In genomic region chr15:31346367-31347066, GRCh38 we compare ENCODE assay signal across 8 cellular contexts. TPM values are rescaled to one million over a fixed set of nuclear protein-coding genes. Genes with fewer than 3 reads are reported as not detected.
DNase-seq lines count a peak whose midpoint lies in the region; ATAC-seq and TF ChIP-seq lines count a peak whose summit lies in the region.

No MANE protein-coding gene starts in this region.

- TF ChIP-seq CTCF in GM12864 (IDR thresholded peaks at IDR 0.05; ENCODE audit: low read depth, low read length, missing control alignments): no peak
- no peak for TF ChIP-seq CTCF in GM20000 (IDR thresholded peaks at IDR 0.05; ENCODE audit: extremely low read depth, missing control alignments)
- no peak for TF ChIP-seq CTCF in OCI-LY1 (IDR thresholded peaks at IDR 0.05; ENCODE audit: low read length)

- no peak for ATAC-seq in HG03378 (IDR thresholded peaks at IDR 0.05; ENCODE audit: unreplicated experiment)

- no peak overlapping the region for H2AK5ac ChIP-seq in mesenchymal stem cell (ENCODE audit: low read length, severe bottlenecking)

- no peak overlapping the region for H3K4ac ChIP-seq in mesenchymal stem cell (ENCODE audit: low read depth in 1 of 2, low read length in 2 of 2)

- H3K9ac ChIP-seq in OCI-LY1 (ENCODE audit: low read length) (peak overlapping the region; percentile 61), mesenchymal stem cell (ENCODE audit: low read length) (no peak overlapping the region)

- H3K4me1 ChIP-seq in OCI-LY1 (ENCODE audit: insufficient read depth, low read length, severe bottlenecking) (peaks cover 81% of the 10 kb centered on the region), mesenchymal stem cell (ENCODE audit: control insufficient read depth, insufficient read depth, low read depth, low read length) (peaks cover 7% of the 10 kb centered on the region), HAP-1 (no peaks in the 10 kb centered on the region)

- peak overlapping the region; percentile 3 for H4K8ac ChIP-seq in mesenchymal stem cell (ENCODE audit: low read length)

- no peak overlapping the region for H2BK5ac ChIP-seq in mesenchymal stem cell (ENCODE audit: low read depth, low read length, poor library complexity, severe bottlenecking)

- peaks cover 75% of the 10 kb centered on the region for H3K79me1 ChIP-seq in mesenchymal stem cell (replicated peaks; ENCODE audit: low read length, poor library complexity, severe bottlenecking)

- DNase-seq in GM12864 (ENCODE audit: low read depth) (peak; percentile 64), GM20000 (ENCODE audit: low spot score) (peak; percentile 55), mesenchymal stem cell (no peak), H7 (no peak), HAP-1 (ENCODE audit: low spot score in 2 of 2) (no peak), NCI-H82 (lab: John Stamatoyannopoulos, UW) (no peak)

- H4K91ac ChIP-seq in mesenchymal stem cell (ENCODE audit: low read length): no peak overlapping the region

- H3K27ac ChIP-seq in OCI-LY1 (ENCODE audit: low read depth, low read length, poor library complexity, severe bottlenecking): peak overlapping the region; percentile 90
- no peak overlapping the region for H3K27ac ChIP-seq in mesenchymal stem cell (ENCODE audit: low read length, poor library complexity, severe bottlenecking)

- WGBS in mesenchymal stem cell: 92% methylated on average over 14 of the region's 14 CpGs

- no peaks in the 10 kb centered on the region for H3F3A ChIP-seq in OCI-LY1 (ENCODE audit: insufficient read depth, low read length)

- H2AFZ ChIP-seq in OCI-LY1 (ENCODE audit: low read length) (no peak overlapping the region), mesenchymal stem cell (ENCODE audit: low read depth, low read length) (no peak overlapping the region)

- H3K23ac ChIP-seq in mesenchymal stem cell (ENCODE audit: low read length in 2 of 2): no peak overlapping the region

- in situ Hi-C loops in HAP-1 (cut with MboI; ENCODE audit: low sequenced_read_pairs): no loop called here

- no peak overlapping the region for H3K14ac ChIP-seq in mesenchymal stem cell (ENCODE audit: low read length in 2 of 2)

- H3K4me3 ChIP-seq in GM12864 (ENCODE audit: low read depth, low read length): peak overlapping the region; percentile 67
- peak overlapping the region; percentile 52 for H3K4me3 ChIP-seq in OCI-LY1 (ENCODE audit: low read depth, low read length, poor library complexity, severe bottlenecking)
- H3K4me3 ChIP-seq in mesenchymal stem cell (ENCODE audit: insufficient read depth in 1 of 2, low read depth in 1 of 2, low read length in 2 of 2): no peak overlapping the region
- no peak overlapping the region for H3K4me3 ChIP-seq in H7 (ENCODE audit: insufficient read depth, low read depth, low read length)
- no peak overlapping the region for H3K4me3 ChIP-seq in HAP-1

- H3K79me2 ChIP-seq in OCI-LY1 (ENCODE audit: insufficient read depth, low read length): peaks cover 87% of the 10 kb centered on the region

- no peak overlapping the region for H3K18ac ChIP-seq in mesenchymal stem cell (ENCODE audit: low read depth in 1 of 2, low read length in 2 of 2)

- no peak overlapping the region for H2BK120ac ChIP-seq in mesenchymal stem cell (ENCODE audit: low read depth, low read length)

- no peaks in the 10 kb centered on the region for H3K9me3 ChIP-seq in OCI-LY1 (ENCODE audit: low read length)
- no peaks in the 10 kb centered on the region for H3K9me3 ChIP-seq in mesenchymal stem cell (ENCODE audit: control insufficient read depth, low read length)
- H3K9me3 ChIP-seq in HAP-1: no peaks in the 10 kb centered on the region

- H3K27me3 ChIP-seq in OCI-LY1 (ENCODE audit: insufficient read depth, low read length) (no peaks in the 10 kb centered on the region), mesenchymal stem cell (ENCODE audit: control insufficient read depth in 1 of 2, insufficient read depth in 1 of 2, low read length in 2 of 2) (no peaks in the 10 kb centered on the region), H7 (ENCODE audit: control insufficient read depth, insufficient read depth, low read length) (no peaks in the 10 kb centered on the region), HAP-1 (ENCODE audit: low read depth) (no peaks in the 10 kb centered on the region)

- H3K36me3 ChIP-seq in OCI-LY1 (ENCODE audit: insufficient read depth, low read length): peaks cover 20% of the 10 kb centered on the region; the same call in 1 of the 2 replicates
- peaks cover 7 to 35% of the 10 kb centered on the region in 2 experiments for H3K36me3 ChIP-seq in mesenchymal stem cell (ENCODE audit: control insufficient read depth in 1 of 2, insufficient read depth in 2 of 2, low read depth in 1 of 2, low read length in 2 of 2)
- H3K36me3 ChIP-seq in H7 (replicated peaks; ENCODE audit: control insufficient read depth, insufficient read depth, low read length): no peaks in the 10 kb centered on the region
- no peaks in the 10 kb centered on the region for H3K36me3 ChIP-seq in HAP-1 (replicated peaks)

- H3K4me2 ChIP-seq in OCI-LY1 (ENCODE audit: low read length): peak overlapping the region; percentile 69
- H3K4me2 ChIP-seq in mesenchymal stem cell (ENCODE audit: low read length, poor library complexity, severe bottlenecking): no peak overlapping the region

- no peak overlapping the region for H2BK15ac ChIP-seq in mesenchymal stem cell (ENCODE audit: low read depth, poor library complexity, severe bottlenecking)

- H4K20me1 ChIP-seq in OCI-LY1 (ENCODE audit: insufficient read depth, low read length): no peaks in the 10 kb centered on the region

- H3K9me2 ChIP-seq in OCI-LY1 (ENCODE audit: low read depth, low read length): no peaks in the 10 kb centered on the region

- no peak overlapping the region for H2BK12ac ChIP-seq in mesenchymal stem cell (ENCODE audit: low read length in 2 of 2)

RNA-seq across cellular contexts. Expression of gene KLF13, which starts 19.9 kb away (rescaled TPM):
- 93.2 TPM for polyA plus RNA-seq in mesenchymal stem cell (2013, experiment 1 of 2)
- 91.8 TPM for polyA plus RNA-seq in mesenchymal stem cell (2013, experiment 2 of 2)
- total RNA-seq in H7 (2014; rRNA removed; shearing (Covaris generic)): 29.5 and 36.5 TPM in 2 replicates

Comparison
In these comparisons a context has a peak if more than half of its experiments do, and no peak if none do; other contexts are left out.
1. DNase-seq: peak in GM12864 (single experiment) and GM20000 (single experiment); none in mesenchymal stem cell (single experiment), H7 (single experiment), HAP-1 (0 of 2) and NCI-H82 (single experiment).
2. H3K4me3 ChIP-seq: peak in GM12864 (single experiment) and OCI-LY1 (single experiment); none in mesenchymal stem cell (0 of 2), H7 (single experiment) and HAP-1 (single experiment).